8 cellular contexts compared by ENCODE assay signal in genomic region chr17:64129515-64129764, GRCh38. TPM values are rescaled to one million over a fixed set of nuclear protein-coding genes. Genes with fewer than 3 reads are reported as not detected.
A peak's percentile ranks its signal among the peaks of the same experiment; 100 is the strongest.
DNase-seq lines count a peak whose midpoint lies in the region; ATAC-seq, FAIRE-seq and TF ChIP-seq lines count a peak whose summit lies in the region.

No MANE protein-coding gene starts in this region.

- FAIRE-seq in endothelial cell of umbilical vein (lab: Jason Lieb, UNC): no peak
- no peak for FAIRE-seq in pancreas (lab: Jason Lieb, UNC)

- H3K4me3 ChIP-seq in endothelial cell of umbilical vein (replicated peaks in 1 of 3; ENCODE audit: insufficient read depth in 1 of 3, low read depth in 1 of 3, low read length in 3 of 3) (peak overlapping the region; percentile 68 to 92 (median 73)), pancreas (peak overlapping the region; percentile 31 to 94 (median 87))

- peak overlapping the region; percentile 67 for H3K27ac ChIP-seq in endothelial cell of umbilical vein (ENCODE audit: insufficient read depth, low read depth, low read length)
- H3K27ac ChIP-seq in pancreas: peak overlapping the region; percentile 93 to 98 (median 95)

- no peak for TF ChIP-seq CTCF in endothelial cell of umbilical vein (IDR thresholded peaks at IDR 0.05; ENCODE audit: extremely low read depth in 1 of 2, insufficient read depth in 1 of 2, low read depth in 1 of 2, low read length in 2 of 2)
- no peak for TF ChIP-seq CTCF in pancreas (IDR thresholded peaks at IDR 0.05)

- H3K9me3 ChIP-seq in endothelial cell of umbilical vein (replicated peaks; ENCODE audit: control insufficient read depth, insufficient read depth, low read length) (no peaks in the 10 kb centered on the region), pancreas (no peaks in the 10 kb centered on the region)

- H3K4me2 ChIP-seq in endothelial cell of umbilical vein (ENCODE audit: insufficient read depth, low read length): peak overlapping the region; percentile 80

- peaks cover 23% of the 10 kb centered on the region for H3K4me1 ChIP-seq in endothelial cell of umbilical vein (ENCODE audit: control insufficient read depth, extremely low read depth, insufficient read depth, low read length)
- peaks cover 1 to 23% (median 4%) of the 10 kb centered on the region in 3 donors for H3K4me1 ChIP-seq in pancreas

- WGBS in pancreas, 2 donors: 0% methylated on average over 31 of the region's 31 CpGs

- DNase-seq in NAMALWA (ENCODE audit: low spot score): peak; percentile 46
- no peak for DNase-seq in endothelial cell of umbilical vein (ENCODE audit: low read depth, low spot score)
- no peak for DNase-seq in pancreas
- no peak for DNase-seq in stimulated activated CD4-positive, alpha-beta T cell treated with anti-CD3 and anti-CD28 coated beads, Interleukin-2, amount 100 ng/mL, for 24 hours
- DNase-seq in SKM-1 treated with dmso at 0.1 percent for 144 hours (lab: John Stamatoyannopoulos, UW; ENCODE audit: unreplicated experiment): no peak
- no peak for DNase-seq in left lobe of liver (ENCODE audit: low spot score)
- no peak for DNase-seq in DMS 273 (lab: John Stamatoyannopoulos, UW; ENCODE audit: unreplicated experiment)

- ATAC-seq in GM19043 (IDR thresholded peaks at IDR 0.05; ENCODE audit: low read depth, unreplicated experiment) (peak; percentile 2), pancreas (peak in 2 of 4 donors; percentile 0), left lobe of liver (no peak)

- CTCF ChIA-PET in endothelial cell of umbilical vein (lab: Charles Lee): interaction anchor here (0.8 to 10.7 kb wide), 11 partner anchors 14 to 263 kb away, joined by 3 to 802 read pairs (median 7); partner anchors contain the start of gene ICAM2

- no TSS peak for BruUV-seq in endothelial cell of umbilical vein (replicated peaks; lab: Mats Ljungman, UMichigan)

- H3K27me3 ChIP-seq in endothelial cell of umbilical vein (ENCODE audit: control insufficient read depth in 2 of 2, insufficient read depth in 2 of 2, low read length in 2 of 2) (no peaks in the 10 kb centered on the region), pancreas (no peaks in the 10 kb centered on the region)

- TF ChIP-seq POLR2A in endothelial cell of umbilical vein (IDR thresholded peaks at IDR 0.05; ENCODE audit: low read depth, low read length): no peak

- H3K79me2 ChIP-seq in endothelial cell of umbilical vein (ENCODE audit: control insufficient read depth, insufficient read depth, low read length): peaks cover 32% of the 10 kb centered on the region

- H3K9ac ChIP-seq in endothelial cell of umbilical vein (replicated peaks; ENCODE audit: extremely low read depth, insufficient read depth, low read length): peak overlapping the region; percentile 84

- no peaks in the 10 kb centered on the region for H4K20me1 ChIP-seq in endothelial cell of umbilical vein (replicated peaks; ENCODE audit: control insufficient read depth, extremely low read depth, insufficient read depth, low read length)

- intact Hi-C loops in endothelial cell of umbilical vein (cut with micrococcal nuclease) (no loop called here), pancreas (cut with DNase I) (loop anchor here in 2 of 3 donors (5.0 to 10.0 kb wide), 2 partner anchors 57 to 65 kb away; no protein-coding TSS in a partner anchor)

- dilution Hi-C loops in endothelial cell of umbilical vein (cut with MboI; ENCODE audit: extremely low pct_ligation_motif_present, low sequenced_read_pairs): loop anchor here (25.0 kb wide), 1 partner anchor 92 kb away; no protein-coding TSS in a partner anchor

- POLR2A ChIA-PET in endothelial cell of umbilical vein (lab: Charles Lee): interaction anchor here (0.6 to 1.6 kb wide), 8 partner anchors 15 to 123 kb away, joined by 3 to 8 read pairs (median 6); no protein-coding TSS in a partner anchor

- H2AFZ ChIP-seq in endothelial cell of umbilical vein (ENCODE audit: low read depth, low read length): peak overlapping the region; percentile 52

- H3K9me1 ChIP-seq in endothelial cell of umbilical vein (replicated peaks; ENCODE audit: control insufficient read depth, extremely low read depth, insufficient read depth, low read length): no peaks in the 10 kb centered on the region

- H3K36me3 ChIP-seq in endothelial cell of umbilical vein (ENCODE audit: control insufficient read depth in 2 of 2, extremely low read depth in 1 of 2, insufficient read depth in 2 of 2, low read length in 2 of 2) (no peaks in the 10 kb centered on the region), pancreas (no peaks in the 10 kb centered on the region)

TF ChIP-seq in endothelial cell of umbilical vein, 7 proteins besides CTCF, POLR2A, EP300 and RAD21:
- no peak for TF ChIP-seq MYC (IDR thresholded peaks at IDR 0.05; ENCODE audit: low read depth, low read length)
- TF ChIP-seq JUN (IDR thresholded peaks at IDR 0.05; ENCODE audit: borderline replicate concordance, insufficient read depth, insufficient read length, low read depth): no peak

RNA-seq across cellular contexts. Expression of gene ERN1, which starts 0.5 kb away (rescaled TPM):
- total RNA-seq in endothelial cell of umbilical vein: 14.7 and 21.5 TPM in 2 replicates
- 8.3 and 9.1 TPM in 2 replicates for polyA plus RNA-seq in endothelial cell of umbilical vein
- 6.7 and 7.2 TPM in 2 replicates for polyA plus RNA-seq in endothelial cell of umbilical vein (2011; cell fraction: cytosol; rRNA removed)
- polyA plus RNA-seq in endothelial cell of umbilical vein (2011; cell fraction: nucleus; rRNA removed): 24.2 and 25.2 TPM in 2 replicates
- polyA plus RNA-seq in endothelial cell of umbilical vein (2012): 7.8 and 8.7 TPM in 2 replicates
- polyA minus RNA-seq in endothelial cell of umbilical vein: 17.7 and 31.3 TPM in 2 replicates
- polyA minus RNA-seq in endothelial cell of umbilical vein (2011; cell fraction: cytosol; rRNA and poly(A)+ RNA removed): 10.1 TPM
- 28.5 and 35.8 TPM in 2 replicates for polyA minus RNA-seq in endothelial cell of umbilical vein (2011; cell fraction: nucleus; rRNA and poly(A)+ RNA removed)
- total RNA-seq in pancreas: 100 to 1,000 TPM in 1 of 6 donors, 10 to 100 TPM in 5; 37.0 to 151 (median 42.9) TPM
- 10 to 100 TPM; 10.4 to 19.8 TPM for polyA plus RNA-seq in pancreas
- 30.9 TPM for total RNA-seq in left lobe of liver
